ENCODE assay signal across 8 cellular contexts in genomic region chr1:2585318-2586092, GRCh38. TPM values are rescaled to one million over a fixed set of nuclear protein-coding genes. Genes with fewer than 3 reads are reported as not detected.
DNase-seq lines count a peak whose midpoint lies in the region; ATAC-seq and TF ChIP-seq lines count a peak whose summit lies in the region.

No MANE protein-coding gene starts in this region.

- no peaks in the 10 kb centered on the region for H3K9me3 Mint-ChIP-seq in activated T-helper 17 cell treated with anti-CD3 and anti-CD28 coated beads, Interleukin-2, amount 50 U/mL, for 72 hours
- H3K9me3 Mint-ChIP-seq in nephron progenitor cell: no peaks in the 10 kb centered on the region

- peak overlapping the region; percentile 78 to 94 (median 83) for H3K4me3 ChIP-seq in Peyer's patch
- peak overlapping the region; percentile 84 for H3K4me3 ChIP-seq in fibroblast of the aortic adventitia (ENCODE audit: low read depth, low read length)

- peaks cover 31% of the 10 kb centered on the region for H3K4me1 Mint-ChIP-seq in activated T-helper 17 cell treated with anti-CD3 and anti-CD28 coated beads, Interleukin-2, amount 50 U/mL, for 72 hours
- peaks cover 34% of the 10 kb centered on the region for H3K4me1 Mint-ChIP-seq in nephron progenitor cell

- H3K36me3 Mint-ChIP-seq in activated T-helper 17 cell treated with anti-CD3 and anti-CD28 coated beads, Interleukin-2, amount 50 U/mL, for 72 hours (ENCODE audit: low read depth): peaks cover 23% of the 10 kb centered on the region
- H3K36me3 Mint-ChIP-seq in nephron progenitor cell (ENCODE audit: low read depth): peaks cover 4% of the 10 kb centered on the region

- H3K9me3 ChIP-seq in Peyer's patch: no peaks in the 10 kb centered on the region

- H3K4me3 Mint-ChIP-seq in activated T-helper 17 cell treated with anti-CD3 and anti-CD28 coated beads, Interleukin-2, amount 50 U/mL, for 72 hours: peak overlapping the region; percentile 85
- peak overlapping the region; percentile 87 for H3K4me3 Mint-ChIP-seq in nephron progenitor cell

- H3K36me3 ChIP-seq in Peyer's patch: peaks cover 0 to 14% (median 0%) of the 10 kb centered on the region in 3 donors

- H3K27ac ChIP-seq in Peyer's patch: peak overlapping the region; percentile 97 to 100 (median 99)

- no peak for TF ChIP-seq CTCF in Peyer's patch (IDR thresholded peaks at IDR 0.05)
- TF ChIP-seq CTCF in fibroblast of the aortic adventitia (IDR thresholded peaks at IDR 0.05; ENCODE audit: insufficient read depth, low read length): no peak
- TF ChIP-seq CTCF in nephron progenitor cell (IDR thresholded peaks at IDR 0.05): no peak

- DNase-seq in NCI-H446 (lab: John Stamatoyannopoulos, UW) (peak; percentile 18 to 34), NCI-H446 treated with DMSO at 0.1 percent for 48 hours (lab: John Stamatoyannopoulos, UW) (no peak), Peyer's patch (peak; percentile 84 to 94 (median 91)), fibroblast of the aortic adventitia (ENCODE audit: low read depth) (peak; percentile 23), nephron progenitor cell (no peak), superior temporal gyrus (ENCODE audit: extremely low spot score) (peak; percentile 49)

- peak; percentile 27 for ATAC-seq in HG03103 (IDR thresholded peaks at IDR 0.05; ENCODE audit: low read depth, unreplicated experiment)
- peak; percentile 36 for ATAC-seq in activated T-helper 17 cell treated with anti-CD3 and anti-CD28 coated beads, Interleukin-2, amount 50 U/mL, for 72 hours (replicated peaks)

- no peaks in the 10 kb centered on the region for H3K27me3 ChIP-seq in Peyer's patch

- H3K27me3 Mint-ChIP-seq in activated T-helper 17 cell treated with anti-CD3 and anti-CD28 coated beads, Interleukin-2, amount 50 U/mL, for 72 hours: no peaks in the 10 kb centered on the region
- peaks cover 11% of the 10 kb centered on the region for H3K27me3 Mint-ChIP-seq in nephron progenitor cell (ENCODE audit: low read depth, poor library complexity)

- TF ChIP-seq POLR2A in Peyer's patch (IDR thresholded peaks at IDR 0.05): peak; percentile 80 to 95

- peak overlapping the region; percentile 89 for H3K27ac Mint-ChIP-seq in activated T-helper 17 cell treated with anti-CD3 and anti-CD28 coated beads, Interleukin-2, amount 50 U/mL, for 72 hours
- H3K27ac Mint-ChIP-seq in nephron progenitor cell: peak overlapping the region; percentile 66

- peaks cover 0 to 41% (median 22%) of the 10 kb centered on the region in 4 donors for H3K4me1 ChIP-seq in Peyer's patch

RNA-seq across cellular contexts. Expression of gene PRXL2B, which starts 1.1 kb away (rescaled TPM):
- 10 to 100 TPM; 41.3 to 79.5 (median 59.0) TPM for total RNA-seq in Peyer's patch
- 10 to 100 TPM; 27.4 to 36.3 TPM for total RNA-seq in activated T-helper 17 cell treated with anti-CD3 and anti-CD28 coated beads, Interleukin-2, amount 50 U/mL, for 72 hours
- total RNA-seq in fibroblast of the aortic adventitia (ENCODE audit: low replicate concordance): 15.5 and 23.0 TPM in 2 replicates

RNA-seq across cellular contexts. Expression of gene TNFRSF14, which starts 29.3 kb away (rescaled TPM):
- total RNA-seq in Peyer's patch (100 to 1,000 TPM; 231 to 532 (median 316) TPM), fibroblast of the aortic adventitia (ENCODE audit: low replicate concordance) (12.0 and 32.2 TPM in 2 replicates)
- 100 to 1,000 TPM in 1 of 2 donors, 10 to 100 TPM in 1; 93.2 to 299 TPM for total RNA-seq in activated T-helper 17 cell treated with anti-CD3 and anti-CD28 coated beads, Interleukin-2, amount 50 U/mL, for 72 hours

RNA-seq across cellular contexts. Expression of gene MMEL1, which starts 47.3 kb away (rescaled TPM):
- total RNA-seq in Peyer's patch (10 to 100 TPM in 3 of 4 donors, 1 to 10 TPM in 1; 7.4 to 51.7 (median 27.4) TPM), fibroblast of the aortic adventitia (ENCODE audit: low replicate concordance) (not detected in 2 replicates)
- under 1 TPM; 0.54 to 0.87 TPM for total RNA-seq in activated T-helper 17 cell treated with anti-CD3 and anti-CD28 coated beads, Interleukin-2, amount 50 U/mL, for 72 hours

RNA-seq across cellular contexts. Expression of gene HES5, which starts 55.4 kb away (rescaled TPM):
- total RNA-seq in Peyer's patch (under 1 TPM in 1 of 4 donors, not detected in 3; 0.88 TPM), fibroblast of the aortic adventitia (ENCODE audit: low replicate concordance) (not detected in 2 replicates)
- total RNA-seq in activated T-helper 17 cell treated with anti-CD3 and anti-CD28 coated beads, Interleukin-2, amount 50 U/mL, for 72 hours: not detected

RNA-seq across cellular contexts. Expression of gene PANK4, which starts 59.1 kb away (rescaled TPM):
- total RNA-seq in Peyer's patch: 10 to 100 TPM; 43.4 to 82.5 (median 70.5) TPM
- total RNA-seq in activated T-helper 17 cell treated with anti-CD3 and anti-CD28 coated beads, Interleukin-2, amount 50 U/mL, for 72 hours: 10 to 100 TPM; 41.7 to 54.9 TPM
- total RNA-seq in fibroblast of the aortic adventitia (ENCODE audit: low replicate concordance): 22.8 and 23.4 TPM in 2 replicates

Comparison
In these comparisons a context has a peak if more than half of its experiments do, and no peak if none do; other contexts are left out.
1. DNase-seq: peak in NCI-H446 (2 of 2), Peyer's patch (3 of 3), fibroblast of the aortic adventitia (single experiment) and superior temporal gyrus (single experiment); none in NCI-H446 treated with DMSO at 0.1 percent for 48 hours (single experiment) and nephron progenitor cell (single experiment).